ENCODE assay signal across 14 cellular contexts in the genomic region with DNA sequence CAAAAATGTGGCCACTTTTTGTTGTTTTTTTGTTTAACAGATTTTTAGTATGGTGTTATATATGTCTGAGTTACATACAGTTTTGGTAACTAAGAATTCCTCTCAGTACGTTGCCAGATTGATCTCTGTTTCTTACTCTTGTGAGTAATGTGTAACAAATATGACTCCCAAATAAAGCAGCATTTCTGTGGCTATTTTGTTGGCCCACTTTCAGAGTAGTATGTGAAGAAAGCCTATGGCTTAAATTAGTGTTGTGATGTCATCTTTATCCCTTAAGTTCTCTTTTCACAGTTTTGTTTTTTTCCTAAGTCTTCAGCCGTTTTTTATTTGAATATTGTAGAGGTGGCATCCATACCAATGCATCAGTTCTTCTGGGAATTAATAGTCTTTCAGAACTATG. TPM values are rescaled to one million over a fixed set of nuclear protein-coding genes. Genes with fewer than 3 reads are reported as not detected.
DNase-seq lines count a peak whose midpoint lies in the region; ATAC-seq, FAIRE-seq and TF ChIP-seq lines count a peak whose summit lies in the region.
"Had no signal": no experiment of that assay in that cellular context is flagged by ENCODE, and none has a peak within 500 bp of the region (broad histone marks: within the 10 kb centered on the region; RNA-seq: fewer than 3 reads in every experiment).

No MANE protein-coding gene starts in this region.

- peaks cover 5% of the 10 kb centered on the region for H3K4me1 ChIP-seq in astrocyte (ENCODE audit: insufficient read depth, low read length)

- H3K4me2 ChIP-seq in astrocyte (ENCODE audit: low read length): no peak overlapping the region

- FAIRE-seq in astrocyte (lab: Jason Lieb, UNC): peak; percentile 66

- H3K27me3 Mint-ChIP-seq in astrocyte (ENCODE audit: low read depth, unreplicated experiment) (no peaks in the 10 kb centered on the region), immature natural killer cell (ENCODE audit: low read depth in 3 of 3) (peaks cover 0 to 2% (median 0%) of the 10 kb centered on the region in 3 donors)
- H3K27me3 Mint-ChIP-seq: stimulated activated naive B cell treated with anti-CD40 and anti-IgM and Interleukin-4, amounts not matched to agents 10 μg/mL and 1 μg/mL and 100 μg/mL, for 72 hours had no signal

- peaks cover 64% of the 10 kb centered on the region for H4K20me1 ChIP-seq in astrocyte (ENCODE audit: insufficient read depth, low read length)

- H3K4me3 Mint-ChIP-seq in astrocyte (ENCODE audit: unreplicated experiment): no peak overlapping the region
- no peak overlapping the region for H3K4me3 Mint-ChIP-seq in immature natural killer cell
- H3K4me3 Mint-ChIP-seq: stimulated activated naive B cell treated with anti-CD40 and anti-IgM and Interleukin-4, amounts not matched to agents 10 μg/mL and 1 μg/mL and 100 μg/mL, for 72 hours had no signal

- ATAC-seq in GM18909 (IDR thresholded peaks at IDR 0.05; ENCODE audit: poor library complexity, unreplicated experiment): no peak
- ATAC-seq: stimulated activated naive B cell treated with anti-CD40 and anti-IgM and Interleukin-4, amounts not matched to agents 10 μg/mL and 1 μg/mL and 100 μg/mL, for 72 hours had no signal

- no peaks in the 10 kb centered on the region for H3K9me3 ChIP-seq in astrocyte (ENCODE audit: insufficient read depth, low read depth, low read length)
- H3K9me3 ChIP-seq: ascending aorta, BE2C had no signal

- H3K27ac ChIP-seq in astrocyte (ENCODE audit: low read depth, low read length): peak overlapping the region; percentile 6
- H3K27ac ChIP-seq: ascending aorta had no signal

- H3K79me2 ChIP-seq in astrocyte (ENCODE audit: insufficient read depth, low read length): peaks cover 97% of the 10 kb centered on the region

- no peak for TF ChIP-seq CTCF in AG09319 (IDR thresholded peaks at IDR 0.05; ENCODE audit: low read depth, low read length)
- no peak for TF ChIP-seq CTCF in astrocyte (IDR thresholded peaks at IDR 0.05; ENCODE audit: insufficient read depth, low read depth, low read length)

- H3K4me3 ChIP-seq in astrocyte (ENCODE audit: insufficient read depth, low read depth, low read length): no peak overlapping the region
- H3K4me3 ChIP-seq: ascending aorta had no signal

- peaks cover 3% of the 10 kb centered on the region for H3K36me3 ChIP-seq in astrocyte (ENCODE audit: insufficient read depth, low read length)

- H3K9ac ChIP-seq in astrocyte (ENCODE audit: low read length): peak overlapping the region; percentile 8

- peaks cover 32% of the 10 kb centered on the region for H3K4me1 Mint-ChIP-seq in astrocyte (ENCODE audit: low read depth, unreplicated experiment)
- peaks cover 45 to 90% of the 10 kb centered on the region in 2 donors for H3K4me1 Mint-ChIP-seq in immature natural killer cell

- H3K27ac Mint-ChIP-seq in astrocyte (ENCODE audit: unreplicated experiment): no peak overlapping the region
- H3K27ac Mint-ChIP-seq in immature natural killer cell: peak overlapping the region; percentile 24 to 96 (median 41)
- H3K27ac Mint-ChIP-seq: stimulated activated naive B cell treated with anti-CD40 and anti-IgM and Interleukin-4, amounts not matched to agents 10 μg/mL and 1 μg/mL and 100 μg/mL, for 72 hours had no signal

- H3K9me3 Mint-ChIP-seq in astrocyte (ENCODE audit: unreplicated experiment): no peaks in the 10 kb centered on the region
- H3K9me3 Mint-ChIP-seq in immature natural killer cell: no peaks in the 10 kb centered on the region

- no peaks in the 10 kb centered on the region for H3K27me3 ChIP-seq in astrocyte (ENCODE audit: insufficient read depth, low read length)
- H3K27me3 ChIP-seq: ascending aorta, BE2C had no signal

- H3K36me3 Mint-ChIP-seq in astrocyte (ENCODE audit: low read depth, unreplicated experiment) (peaks cover 10% of the 10 kb centered on the region), immature natural killer cell (peaks cover 7 to 11% (median 10%) of the 10 kb centered on the region in 3 donors)

- no peak overlapping the region for H2AFZ ChIP-seq in astrocyte (ENCODE audit: low read depth, low read length)

- peak; percentile 67 for DNase-seq in AG09319 (ENCODE audit: extremely low read depth, low read depth)
- peak; percentile 27 for DNase-seq in HS-27A (ENCODE audit: low read depth)
- peak; percentile 89 for DNase-seq in astrocyte (ENCODE audit: low read depth)
- DNase-seq in immature natural killer cell: no peak
- DNase-seq in GOT3 (lab: John Stamatoyannopoulos, UW): no peak
- no peak for DNase-seq in stimulated activated CD4-positive, alpha-beta T cell treated with anti-CD3 and anti-CD28 coated beads, Interleukin-12 subunit alpha, Interleukin-12 subunit beta, amount 100 ng/mL, for 4 hours
- no peak for DNase-seq in NCI-H69 (lab: John Stamatoyannopoulos, UW)
- DNase-seq: activated CD4-positive, CD25-positive, alpha-beta regulatory T cell treated with anti-CD3 and anti-CD28 coated beads, Interleukin-2, amount 50 U/mL, for 72 hours; BE2C; NCI-H2029 treated with DMSO at 0.1 percent for 48 hours; stimulated activated CD4-positive, alpha-beta T cell treated with anti-CD3 and anti-CD28 coated beads, Interleukin-2, amount 100 ng/mL, for 48 hours; stimulated activated naive B cell treated with anti-CD40 and anti-IgM and Interleukin-4, amounts not matched to agents 10 μg/mL and 1 μg/mL and 100 μg/mL, for 72 hours had no signal

RNA-seq across cellular contexts. Expression of a gene that starts 10.7 kb away (rescaled TPM):
- total RNA-seq in astrocyte: 67.9 and 71.3 TPM in 2 replicates
- 10 to 100 TPM; 14.1 to 33.5 (median 31.9) TPM for polyA plus RNA-seq in immature natural killer cell

Comparison
In these comparisons a context has a peak if more than half of its experiments do, and no peak if none do; other contexts are left out.
1. DNase-seq: peak in AG09319 (single experiment), HS-27A (single experiment) and astrocyte (single experiment); none in immature natural killer cell (0 of 3), GOT3 (single experiment), stimulated activated CD4-positive, alpha-beta T cell treated with anti-CD3 and anti-CD28 coated beads, Interleukin-12 subunit alpha, Interleukin-12 subunit beta, amount 100 ng/mL, for 4 hours (single experiment) and NCI-H69 (single experiment).